ENCODE assay signal across 8 cellular contexts in genomic region chr5:148820778-148821395, GRCh38. TPM values are rescaled to one million over a fixed set of nuclear protein-coding genes. Genes with fewer than 3 reads are reported as not detected.
A peak's percentile ranks its signal among the peaks of the same experiment; 100 is the strongest.
DNase-seq lines count a peak whose midpoint lies in the region; ATAC-seq, FAIRE-seq and TF ChIP-seq lines count a peak whose summit lies in the region.

No MANE protein-coding gene starts in this region.

- H3K4me2 ChIP-seq in KMS-11 (peak overlapping the region; percentile 10; the same call in 1 of the 2 replicates), astrocyte (ENCODE audit: low read length) (no peak overlapping the region)

- peaks cover 2% of the 10 kb centered on the region for H3K9me3 Mint-ChIP-seq in astrocyte (ENCODE audit: unreplicated experiment)

- no peak for DNase-seq in heart right ventricle
- DNase-seq in Right ventricle myocardium superior: no peak
- peak; percentile 12 for DNase-seq in astrocyte (ENCODE audit: low read depth)
- peak; percentile 59 for DNase-seq in lung microvascular endothelial cell (ENCODE audit: low read depth in 2 of 2)
- no peak for DNase-seq in GM19240 (ENCODE audit: insufficient read length, low spot score)
- DNase-seq in NCI-H2107 (lab: John Stamatoyannopoulos, UW): no peak
- no peak for DNase-seq in foreskin melanocyte

- H3K27ac ChIP-seq in heart right ventricle (no peak overlapping the region), KMS-11 (no peak overlapping the region), astrocyte (ENCODE audit: low read depth, low read length) (no peak overlapping the region)

- H3K27me3 ChIP-seq in heart right ventricle (no peaks in the 10 kb centered on the region), KMS-11 (ENCODE audit: insufficient read depth, low read depth) (no peaks in the 10 kb centered on the region), astrocyte (ENCODE audit: insufficient read depth, low read length) (no peaks in the 10 kb centered on the region)

- H3K4me1 ChIP-seq in heart right ventricle (peaks cover 0 to 46% (median 10%) of the 10 kb centered on the region in 9 donors), KMS-11 (ENCODE audit: low read depth, poor library complexity, severe bottlenecking) (peaks cover 21% of the 10 kb centered on the region), astrocyte (ENCODE audit: insufficient read depth, low read length) (no peaks in the 10 kb centered on the region)

- no peak overlapping the region for H3K4me3 Mint-ChIP-seq in astrocyte (ENCODE audit: unreplicated experiment)

- H3K4me3 ChIP-seq in heart right ventricle: no peak overlapping the region
- no peak overlapping the region for H3K4me3 ChIP-seq in KMS-11 (IDR thresholded peaks at IDR 0.05; ENCODE audit: insufficient read depth, low read depth, low read length)
- H3K4me3 ChIP-seq in astrocyte (ENCODE audit: insufficient read depth, low read depth, low read length): no peak overlapping the region

- no peaks in the 10 kb centered on the region for H3K36me3 ChIP-seq in heart right ventricle
- no peaks in the 10 kb centered on the region for H3K36me3 ChIP-seq in KMS-11 (ENCODE audit: insufficient read depth)
- H3K36me3 ChIP-seq in astrocyte (ENCODE audit: insufficient read depth, low read length): no peaks in the 10 kb centered on the region

- H3K4me1 Mint-ChIP-seq in astrocyte (ENCODE audit: low read depth, unreplicated experiment): peaks cover 5% of the 10 kb centered on the region

- no peaks in the 10 kb centered on the region for H4K20me1 ChIP-seq in KMS-11 (ENCODE audit: insufficient read depth)
- H4K20me1 ChIP-seq in astrocyte (ENCODE audit: insufficient read depth, low read length): no peaks in the 10 kb centered on the region

- H3K9me3 ChIP-seq in heart right ventricle (no peaks in the 10 kb centered on the region), astrocyte (ENCODE audit: insufficient read depth, low read depth, low read length) (no peaks in the 10 kb centered on the region)

- intact Hi-C loops in heart right ventricle (cut with DNase I): loop anchor here in 6 of 10 donors (2.0 to 10.0 kb wide), 9 partner anchors 54 to 294 kb away; no protein-coding TSS in a partner anchor
- intact Hi-C loops in Right ventricle myocardium superior (cut with DNase I): loop anchor here (5.0 to 10.0 kb wide), 3 partner anchors 76 to 294 kb away; no protein-coding TSS in a partner anchor

- peak in 8 of 9 donors; percentile 40 to 77 (median 66) for TF ChIP-seq CTCF in heart right ventricle (IDR thresholded peaks at IDR 0.05)
- TF ChIP-seq CTCF in KMS-11 (conservative IDR thresholded peaks at IDR 0.05; ENCODE audit: low read depth, low read length): peak; percentile 65
- peak; percentile 71 for TF ChIP-seq CTCF in astrocyte (IDR thresholded peaks at IDR 0.05; ENCODE audit: insufficient read depth, low read depth, low read length)

- H2AFZ ChIP-seq in KMS-11 (ENCODE audit: low read depth) (no peak overlapping the region), astrocyte (ENCODE audit: low read depth, low read length) (no peak overlapping the region)

- no peaks in the 10 kb centered on the region for H3K79me2 ChIP-seq in KMS-11 (ENCODE audit: insufficient read depth, low read depth)
- no peaks in the 10 kb centered on the region for H3K79me2 ChIP-seq in astrocyte (ENCODE audit: insufficient read depth, low read length)

- no peak overlapping the region for H3K27ac Mint-ChIP-seq in astrocyte (ENCODE audit: unreplicated experiment)

- no peaks in the 10 kb centered on the region for H3K36me3 Mint-ChIP-seq in astrocyte (ENCODE audit: low read depth, unreplicated experiment)

- 48 to 49% methylated on average over 3 of the region's 3 CpGs for WGBS in heart right ventricle, 2 donors

- H3K9ac ChIP-seq in KMS-11 (no peak overlapping the region), astrocyte (ENCODE audit: low read length) (no peak overlapping the region)

- ATAC-seq in heart right ventricle (peak in 1 of 8 donors; percentile 59), Right ventricle myocardium superior (ENCODE audit: poor library complexity) (no peak)

- peak; percentile 59 for FAIRE-seq in astrocyte (lab: Jason Lieb, UNC)

- peaks cover 12% of the 10 kb centered on the region for H3K27me3 Mint-ChIP-seq in astrocyte (ENCODE audit: low read depth, unreplicated experiment)

RNA-seq across cellular contexts. Expression of gene ADRB2, which starts 5.5 kb away (rescaled TPM):
- total RNA-seq in heart right ventricle (1 to 10 TPM; 3.5 to 7.8 (median 4.5) TPM), Right ventricle myocardium superior (5.6 TPM), astrocyte (0.62 and 0.64 TPM in 2 replicates), lung microvascular endothelial cell (5.7 and 9.5 TPM in 2 replicates)
- polyA plus RNA-seq in heart right ventricle: 1 to 10 TPM; 1.8 to 2.3 TPM

Comparison
In these comparisons a context has a peak if more than half of its experiments do, and no peak if none do; other contexts are left out.
1. DNase-seq: peak in astrocyte (single experiment) and lung microvascular endothelial cell (2 of 2); none in heart right ventricle (0 of 2), Right ventricle myocardium superior (single experiment), GM19240 (single experiment), NCI-H2107 (single experiment) and foreskin melanocyte (single experiment).
2. Peak in every context shown above with its lines, with median percentiles within 50 percentile points of each other: CTCF ChIP-seq.